Comparison of ENCODE assay signal across 8 cellular contexts in genomic region chr1:2230781-2231666, GRCh38. TPM values are rescaled to one million over a fixed set of nuclear protein-coding genes. Genes with fewer than 3 reads are reported as not detected.
DNase-seq lines count a peak whose midpoint lies in the region; ATAC-seq and TF ChIP-seq lines count a peak whose summit lies in the region.

No MANE protein-coding gene starts in this region.

- peak overlapping the region; percentile 56 for H3K4me3 ChIP-seq in cardiac muscle cell

- no peaks in the 10 kb centered on the region for H3K27me3 ChIP-seq in cardiac muscle cell

- no peak for ATAC-seq in Right ventricle myocardium inferior

- no peak for TF ChIP-seq CTCF in cardiac muscle cell (IDR thresholded peaks at IDR 0.05; ENCODE audit: low read depth, low read length)
- TF ChIP-seq CTCF in progenitor cell of endocrine pancreas (IDR thresholded peaks at IDR 0.05; ENCODE audit: unreplicated experiment): no peak

- H3K27ac Mint-ChIP-seq in progenitor cell of endocrine pancreas: peak overlapping the region; percentile 87

- H3K4me3 Mint-ChIP-seq in progenitor cell of endocrine pancreas (ENCODE audit: low read depth): peak overlapping the region; percentile 94

- H3K36me3 ChIP-seq in cardiac muscle cell: no peaks in the 10 kb centered on the region

- H3K27ac ChIP-seq in cardiac muscle cell: peak overlapping the region; percentile 41

- no peaks in the 10 kb centered on the region for H3K36me3 Mint-ChIP-seq in progenitor cell of endocrine pancreas (ENCODE audit: insufficient read depth)

- peak; percentile 67 for DNase-seq in Right ventricle myocardium inferior (ENCODE audit: missing footprints)
- DNase-seq in cardiac septum (ENCODE audit: low spot score): no peak
- DNase-seq in activated naive CD4-positive, alpha-beta T cell treated with Interleukin-2 at 50 U/mL for 16 hours: peak; percentile 52
- peak in 1 of 2 donors; percentile 22 for DNase-seq in cardiac muscle cell (ENCODE audit: low read depth in 1 of 2, low spot score in 1 of 2)
- no peak for DNase-seq in progenitor cell of endocrine pancreas (ENCODE audit: low spot score, unreplicated experiment)
- no peak for DNase-seq in NOMO-1 treated with dmso at 0.1 percent for 144 hours (lab: John Stamatoyannopoulos, UW; ENCODE audit: unreplicated experiment)
- DNase-seq in NCI-H2029 treated with DMSO at 0.1 percent for 48 hours (lab: John Stamatoyannopoulos, UW): no peak
- DNase-seq in ecto neural progenitor cell (ENCODE audit: low spot score): no peak

- peaks cover 52% of the 10 kb centered on the region for H3K4me1 ChIP-seq in cardiac muscle cell (ENCODE audit: low read depth)

- intact Hi-C loops in Right ventricle myocardium inferior (cut with DNase I): loop anchor here (2.0 kb wide), 1 partner anchor 36 kb away; the partner anchor contains the start of gene FAAP20
- intact Hi-C loops in cardiac septum (cut with DNase I): loop anchor here (2.0 kb wide), 2 partner anchors 26 to 84 kb away; no protein-coding TSS in a partner anchor

- peaks cover 39% of the 10 kb centered on the region for H3K4me1 Mint-ChIP-seq in progenitor cell of endocrine pancreas (ENCODE audit: low read depth)

- H3K27me3 Mint-ChIP-seq in progenitor cell of endocrine pancreas: no peaks in the 10 kb centered on the region

- H3K9me3 Mint-ChIP-seq in progenitor cell of endocrine pancreas (ENCODE audit: low read depth): no peaks in the 10 kb centered on the region

- H3K9me3 ChIP-seq in cardiac muscle cell (ENCODE audit: low read depth): no peaks in the 10 kb centered on the region

RNA-seq across cellular contexts. Expression of gene SKI, which starts 2.9 kb away (rescaled TPM):
- total RNA-seq in Right ventricle myocardium inferior (38.5 TPM), cardiac septum (39.9 TPM), cardiac muscle cell (25.2 and 31.9 TPM in 2 replicates), progenitor cell of endocrine pancreas (56.2 and 59.4 TPM in 2 replicates)
- polyA plus RNA-seq in cardiac muscle cell: 2.7 and 5.2 TPM in 2 replicates

RNA-seq across cellular contexts. Expression of gene FAAP20, which starts 36.5 kb away (rescaled TPM):
- total RNA-seq in Right ventricle myocardium inferior: 43.9 TPM
- 40.5 TPM for total RNA-seq in cardiac septum
- 109 and 130 TPM in 2 replicates for total RNA-seq in cardiac muscle cell
- polyA plus RNA-seq in cardiac muscle cell: 188 and 219 TPM in 2 replicates
- total RNA-seq in progenitor cell of endocrine pancreas: 74.3 and 77.9 TPM in 2 replicates

Comparison
In these comparisons a context has a peak if more than half of its experiments do, and no peak if none do; other contexts are left out.
1. DNase-seq: peak in Right ventricle myocardium inferior (single experiment) and activated naive CD4-positive, alpha-beta T cell treated with Interleukin-2 at 50 U/mL for 16 hours (single experiment); none in cardiac septum (single experiment), progenitor cell of endocrine pancreas (single experiment), NOMO-1 treated with dmso at 0.1 percent for 144 hours (single experiment), NCI-H2029 treated with DMSO at 0.1 percent for 48 hours (single experiment) and ecto neural progenitor cell (single experiment).